In genomic region chr12:53791735-53792326, GRCh38 we compare ENCODE assay signal across 8 cellular contexts. TPM values are rescaled to one million over a fixed set of nuclear protein-coding genes. Genes with fewer than 3 reads are reported as not detected.
A peak's percentile ranks its signal among the peaks of the same experiment; 100 is the strongest.
DNase-seq lines count a peak whose midpoint lies in the region; ATAC-seq and TF ChIP-seq lines count a peak whose summit lies in the region.

No MANE protein-coding gene starts in this region.

- DNase-seq in activated gamma-delta T cell treated with Interleukin-2 at 50 U/mL for 16 hours (peak; percentile 14), activated gamma-delta T cell (lab: John Stamatoyannopoulos, UW) (no peak), esophagus muscularis mucosa (ENCODE audit: extremely low spot score) (no peak), sigmoid colon (no peak), NCI-H524 (lab: John Stamatoyannopoulos, UW) (no peak)
- peak; percentile 4 for DNase-seq in activated CD4-positive, CD25-positive, alpha-beta regulatory T cell treated with anti-CD3 and anti-CD28 coated beads, Interleukin-2, amount 50 U/mL, for 16 hours (ENCODE audit: low read depth, low spot score)
- peak; percentile 19 for DNase-seq in stimulated activated CD8-positive, alpha-beta memory T cell treated with anti-CD3 and anti-CD28 coated beads, Interleukin-12 subunit alpha, Interleukin-12 subunit beta, amount 100 ng/mL, for 1 hour (ENCODE audit: low read depth)

- H3K4me1 ChIP-seq in esophagus muscularis mucosa: no peaks in the 10 kb centered on the region
- H3K4me1 ChIP-seq in sigmoid colon: no peaks in the 10 kb centered on the region

- WGBS in esophagus muscularis mucosa: 8% methylated on average over 1 of the region's 1 CpG
- WGBS in sigmoid colon, 2 donors: 5 to 7% methylated on average over 1 of the region's 1 CpG

- TF ChIP-seq POLR2A in esophagus muscularis mucosa (IDR thresholded peaks at IDR 0.05; ENCODE audit: low read depth) (no peak), sigmoid colon (IDR thresholded peaks at IDR 0.05) (no peak)

- H3K27me3 ChIP-seq in esophagus muscularis mucosa: peaks cover 0 to 49% (median 0%) of the 10 kb centered on the region in 4 donors
- peaks cover 0 to 13% (median 7%) of the 10 kb centered on the region in 3 donors for H3K27me3 ChIP-seq in sigmoid colon

- TF ChIP-seq CTCF in esophagus muscularis mucosa (IDR thresholded peaks at IDR 0.05): peak in 2 of 3 experiments; percentile 26
- TF ChIP-seq CTCF in sigmoid colon (IDR thresholded peaks at IDR 0.05): no peak

- intact Hi-C loops in esophagus muscularis mucosa (cut with DNase I) (no loop called here), sigmoid colon (cut with DNase I) (no loop called here)

- TF ChIP-seq EP300 in esophagus muscularis mucosa (IDR thresholded peaks at IDR 0.05) (no peak), sigmoid colon (IDR thresholded peaks at IDR 0.05) (no peak)

- no peak overlapping the region for H3K27ac ChIP-seq in esophagus muscularis mucosa (replicated peaks in 1 of 4)
- H3K27ac ChIP-seq in sigmoid colon: no peak overlapping the region

- H3K4me3 ChIP-seq in esophagus muscularis mucosa (no peak overlapping the region), sigmoid colon (no peak overlapping the region)

- H3K36me3 ChIP-seq in esophagus muscularis mucosa: no peaks in the 10 kb centered on the region
- H3K36me3 ChIP-seq in sigmoid colon: no peaks in the 10 kb centered on the region

- H3K9me3 ChIP-seq in esophagus muscularis mucosa: no peaks in the 10 kb centered on the region
- no peaks in the 10 kb centered on the region for H3K9me3 ChIP-seq in sigmoid colon

- no peak for ATAC-seq in HG03025 (IDR thresholded peaks at IDR 0.05; ENCODE audit: low FRiP score, unreplicated experiment)

RNA-seq across cellular contexts. Expression of gene CISTR, which starts 40.1 kb away (rescaled TPM):
- total RNA-seq in esophagus muscularis mucosa (not detected), sigmoid colon (not detected)
- polyA plus RNA-seq in sigmoid colon: not detected

Comparison
In these comparisons a context has a peak if more than half of its experiments do, and no peak if none do; other contexts are left out.
1. DNase-seq: peak in activated gamma-delta T cell treated with Interleukin-2 at 50 U/mL for 16 hours (single experiment), activated CD4-positive, CD25-positive, alpha-beta regulatory T cell treated with anti-CD3 and anti-CD28 coated beads, Interleukin-2, amount 50 U/mL, for 16 hours (single experiment) and stimulated activated CD8-positive, alpha-beta memory T cell treated with anti-CD3 and anti-CD28 coated beads, Interleukin-12 subunit alpha, Interleukin-12 subunit beta, amount 100 ng/mL, for 1 hour (single experiment); none in activated gamma-delta T cell (single experiment), esophagus muscularis mucosa (single experiment), sigmoid colon (single experiment) and NCI-H524 (0 of 2).
2. CTCF ChIP-seq: peak in esophagus muscularis mucosa (2 of 3); none in sigmoid colon (0 of 4).